Comparison of ENCODE assay signal across 8 cellular contexts in the genomic region with DNA sequence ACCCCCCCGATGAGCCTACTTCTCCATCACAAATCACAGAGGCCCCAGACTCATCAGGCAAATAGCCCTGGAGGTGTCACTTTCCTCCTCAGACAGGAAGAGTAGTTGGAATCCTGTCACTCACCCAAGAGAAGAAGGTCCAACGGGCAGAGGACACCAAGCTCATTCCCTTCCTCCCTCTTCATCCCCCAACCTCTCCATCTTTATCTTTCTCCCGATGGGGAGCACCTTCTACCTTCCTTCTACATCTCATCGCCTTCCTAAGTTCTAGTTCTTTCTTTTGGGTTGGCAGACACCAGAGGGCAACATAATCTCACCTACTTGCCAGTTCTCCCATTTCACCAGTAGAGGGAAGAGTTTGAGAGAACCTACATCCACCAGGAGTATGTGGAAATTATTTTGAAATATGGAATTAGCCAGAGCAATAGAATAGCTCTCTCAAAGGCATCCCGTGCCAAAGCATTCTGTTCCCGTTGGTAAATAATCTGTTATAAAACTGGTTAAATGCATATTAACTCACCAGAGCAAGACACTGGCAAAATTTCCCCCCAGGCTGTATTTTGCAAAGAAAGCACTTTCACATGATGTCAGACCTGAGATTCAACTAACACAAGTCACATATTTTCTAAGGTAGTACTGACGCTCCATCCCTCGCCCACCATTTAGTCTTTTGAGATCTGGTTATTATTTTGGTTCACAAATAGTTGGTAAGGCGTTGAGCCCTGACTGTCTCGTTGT. TPM values are rescaled to one million over a fixed set of nuclear protein-coding genes. Genes with fewer than 3 reads are reported as not detected.
DNase-seq lines count a peak whose midpoint lies in the region; ATAC-seq, FAIRE-seq and TF ChIP-seq lines count a peak whose summit lies in the region.

No MANE protein-coding gene starts in this region.

- H3K9me3 ChIP-seq in H1 (ENCODE audit: insufficient read depth in 2 of 2, low read depth in 1 of 2, low read length in 1 of 2), result no peaks in the 10 kb centered on the region
- no peaks in the 10 kb centered on the region for H3K9me3 ChIP-seq in mucosa of descending colon

- DNase-seq in activated CD4-positive, alpha-beta T cell treated with anti-CD3 and anti-CD28 coated beads, Interleukin-2, amount 10 ng/mL, durations not matched to agents 24 days and 14 days, result peak; percentile 77
- no peak for DNase-seq in activated CD4-positive, alpha-beta T cell treated with anti-CD3 and anti-CD28 coated beads for 1 hour
- DNase-seq in RWPE1 (ENCODE audit: low spot score) (peak; percentile 80), H1 (ENCODE audit: low read depth in 1 of 2, low spot score in 2 of 2) (no peak), mucosa of descending colon (peak in 1 of 3 donors; percentile 58)
- DNase-seq in activated effector memory CD4-positive, alpha-beta T cell treated with Interleukin-2 at 50 U/mL for 16 hours, result no peak

- TF ChIP-seq POLR2A in H1 (IDR thresholded peaks at IDR 0.05; ENCODE audit: control extremely low read depth in 1 of 2, low read depth in 2 of 2, low read length in 2 of 2), result no peak

- peak; percentile 90 for FAIRE-seq in H1 (lab: Jason Lieb, UNC)

- CTCF ChIA-PET in RWPE1 (lab: Yijun Ruan, JAX), result interaction anchor here (0.5 to 1.8 kb wide), 23 partner anchors 9 to 1143 kb away, joined by 3 to 11 read pairs (median 3); no protein-coding TSS in a partner anchor
- CTCF ChIA-PET in H1 (lab: Charles Lee; ENCODE audit: partially characterized antibody), result interaction anchor here (0.6 to 6.1 kb wide), 46 partner anchors 10 to 1036 kb away, joined by 3 to 93 read pairs (median 4); no protein-coding TSS in a partner anchor

- H2BK20ac ChIP-seq in H1 (ENCODE audit: low read length), result peak overlapping the region; percentile 94

- POLR2A ChIA-PET in RWPE1 (lab: Yijun Ruan, JAX; ENCODE audit: low non-redundant PET) (no interaction called here), H1 (lab: Charles Lee; ENCODE audit: partially characterized antibody) (interaction anchor here (1.5 kb wide), 1 partner anchor 9 kb away, joined by 3 read pairs; no protein-coding TSS in a partner anchor)

- no peak overlapping the region for H4K8ac ChIP-seq in H1 (ENCODE audit: extremely low read depth, insufficient read depth, low read length)

- TF ChIP-seq RAD21 in H1 (IDR thresholded peaks at IDR 0.05 in 1 of 2, conservative IDR thresholded peaks at IDR 0.05 in 1 of 2; ENCODE audit: low read depth in 2 of 2, low read length in 2 of 2), result peak; percentile 80 to 86

- H4K20me1 ChIP-seq in H1 (replicated peaks in 1 of 2; ENCODE audit: control insufficient read depth in 1 of 2, insufficient read depth in 2 of 2, low read length in 2 of 2), result no peaks in the 10 kb centered on the region

- H3K14ac ChIP-seq in H1 (ENCODE audit: insufficient read length), result no peak overlapping the region

- H3K27ac Mint-ChIP-seq in activated CD4-positive, alpha-beta T cell treated with anti-CD3 and anti-CD28 coated beads, Interleukin-2, amount 10 ng/mL, durations not matched to agents 24 days and 14 days, result no peak overlapping the region

- no peak overlapping the region for H3K56ac ChIP-seq in H1 (replicated peaks; ENCODE audit: insufficient read length, low read depth, low read length)

- no peak overlapping the region for H2BK15ac ChIP-seq in H1 (ENCODE audit: low read length)

- H3K36me3 Mint-ChIP-seq in activated CD4-positive, alpha-beta T cell treated with anti-CD3 and anti-CD28 coated beads, Interleukin-2, amount 10 ng/mL, durations not matched to agents 24 days and 14 days (ENCODE audit: low read depth), result no peaks in the 10 kb centered on the region

- peak; percentile 86 for TF ChIP-seq CTCF in LNCAP (IDR thresholded peaks at IDR 0.05)
- peak; percentile 84 for TF ChIP-seq CTCF in RWPE1 (conservative IDR thresholded peaks at IDR 0.05; ENCODE audit: low read depth)
- peak in 2 of 3 experiments; percentile 96 to 100; a peak in 3 of 4 replicates for TF ChIP-seq CTCF in H1 (IDR thresholded peaks at IDR 0.05; ENCODE audit: control extremely low read depth in 1 of 3, insufficient read depth in 1 of 3, low read depth in 1 of 3, low read length in 3 of 3)
- peak; percentile 61 for TF ChIP-seq CTCF in mucosa of descending colon (IDR thresholded peaks at IDR 0.05)

- peak; percentile 94 for ATAC-seq in GM21529 (IDR thresholded peaks at IDR 0.05; ENCODE audit: unreplicated experiment)
- ATAC-seq in mucosa of descending colon, result peak; percentile 92

- no peak overlapping the region for H3K23ac ChIP-seq in H1 (ENCODE audit: insufficient read length)

- no peak overlapping the region for H2AK5ac ChIP-seq in H1 (ENCODE audit: low read depth, low read length)

- H3K79me2 ChIP-seq in H1 (ENCODE audit: control insufficient read depth in 1 of 2, insufficient read depth in 2 of 2, low read length in 2 of 2), result no peaks in the 10 kb centered on the region

- no peak overlapping the region; the same call in 1 of the 2 replicates for H3K18ac ChIP-seq in H1 (ENCODE audit: extremely low read depth, low read length)

- no peak overlapping the region for H4K5ac ChIP-seq in H1 (ENCODE audit: insufficient read length, low read depth, low read length)

- no peaks in the 10 kb centered on the region for H3K27me3 ChIP-seq in H1 (replicated peaks in 1 of 4; ENCODE audit: control insufficient read depth in 3 of 4, extremely low read depth in 1 of 4, insufficient read depth in 3 of 4, low read length in 3 of 4)

- no peak overlapping the region for H4K91ac ChIP-seq in H1 (replicated peaks; ENCODE audit: insufficient read length, low read length)

- no peak overlapping the region for H3K4ac ChIP-seq in H1 (replicated peaks; ENCODE audit: insufficient read length, low read depth, low read length)

- H3K79me1 ChIP-seq in H1 (ENCODE audit: low read depth, low read length), result no peaks in the 10 kb centered on the region

- H3K27me3 Mint-ChIP-seq in activated CD4-positive, alpha-beta T cell treated with anti-CD3 and anti-CD28 coated beads, Interleukin-2, amount 10 ng/mL, durations not matched to agents 24 days and 14 days, result peaks cover 9% of the 10 kb centered on the region

- H3K36me3 ChIP-seq in H1 (ENCODE audit: control insufficient read depth in 2 of 4, insufficient read depth in 4 of 4, low read length in 3 of 4) (no peaks in the 10 kb centered on the region), mucosa of descending colon (ENCODE audit: low read depth) (no peaks in the 10 kb centered on the region)

- no peak overlapping the region for H3K4me3 Mint-ChIP-seq in activated CD4-positive, alpha-beta T cell treated with anti-CD3 and anti-CD28 coated beads, Interleukin-2, amount 10 ng/mL, durations not matched to agents 24 days and 14 days

- H3K4me3 ChIP-seq in H1 (ENCODE audit: extremely low read depth in 1 of 4, insufficient read depth in 2 of 4, low read depth in 3 of 4, low read length in 4 of 4) (no peak overlapping the region), mucosa of descending colon (no peak overlapping the region)

- H3K9ac ChIP-seq in H1 (replicated peaks in 1 of 4; ENCODE audit: extremely low read depth in 1 of 4, low read depth in 3 of 4, low read length in 3 of 4), result no peak overlapping the region

- no peak overlapping the region for H3K4me2 ChIP-seq in H1 (ENCODE audit: insufficient read depth in 1 of 2, low read depth in 2 of 2, low read length in 2 of 2)

- 68% methylated on average over 10 of the region's 10 CpGs; no CpG with 5 or more reads in 1 of the 2 experiments for WGBS in H1 (ENCODE audit: extremely low coverage in 1 of 2, insufficient coverage in 1 of 2, insufficient read length in 1 of 2, insufficient replicate concordance in 2 of 2, low coverage in 1 of 2, low lambda C conversion rate in 2 of 2, missing lambda C conversion rate in 1 of 2), 2 experiments

- intact Hi-C loops in activated CD4-positive, alpha-beta T cell treated with anti-CD3 and anti-CD28 coated beads, Interleukin-2, amount 10 ng/mL, durations not matched to agents 24 days and 14 days (cut with micrococcal nuclease), result loop anchor here (1.0 kb wide), 2 partner anchors 319 to 598 kb away; no protein-coding TSS in a partner anchor
- intact Hi-C loops in mucosa of descending colon (cut with DNase I, micrococcal nuclease), result loop anchor here in 1 of 2 donors (5.0 kb wide), 1 partner anchor 321 kb away; no protein-coding TSS in a partner anchor

- no peak for TF ChIP-seq EP300 in H1 (IDR thresholded peaks at IDR 0.05; ENCODE audit: borderline replicate concordance in 1 of 2, low read depth in 2 of 2, low read length in 2 of 2)

- no peak overlapping the region for H2BK5ac ChIP-seq in H1 (ENCODE audit: low read depth, low read length)

- peak overlapping the region; percentile 41; the same call in 1 of the 2 replicates for H2BK12ac ChIP-seq in H1 (ENCODE audit: low read depth, low read length)

- no peaks in the 10 kb centered on the region for H3K23me2 ChIP-seq in H1 (ENCODE audit: low read depth, low read length)

- no peak overlapping the region for H2BK120ac ChIP-seq in H1 (replicated peaks; ENCODE audit: low read depth, low read length)

- H3K4me1 ChIP-seq in H1 (replicated peaks in 1 of 4; ENCODE audit: control insufficient read depth in 3 of 4, insufficient read depth in 4 of 4, low read length in 3 of 4) (peaks cover 1 to 4% (median 2%) of the 10 kb centered on the region in 4 experiments; a peak in 5 of 7 replicates), mucosa of descending colon (ENCODE audit: low read depth) (peaks cover 3% of the 10 kb centered on the region)

- no peak overlapping the region for H2AFZ ChIP-seq in H1 (ENCODE audit: low read length)

- H3K4me1 Mint-ChIP-seq in activated CD4-positive, alpha-beta T cell treated with anti-CD3 and anti-CD28 coated beads, Interleukin-2, amount 10 ng/mL, durations not matched to agents 24 days and 14 days, result peaks cover 21% of the 10 kb centered on the region

- no peaks in the 10 kb centered on the region for H3K9me3 Mint-ChIP-seq in activated CD4-positive, alpha-beta T cell treated with anti-CD3 and anti-CD28 coated beads, Interleukin-2, amount 10 ng/mL, durations not matched to agents 24 days and 14 days

- H3K27ac ChIP-seq in RWPE1, result no peak overlapping the region
- H3K27ac ChIP-seq in H1 (ENCODE audit: low read depth, low read length), result no peak overlapping the region

TF ChIP-seq in H1, 55 proteins besides CTCF, POLR2A, EP300 and RAD21 (continues in another document):
- TF ChIP-seq ZNF274 (IDR thresholded peaks at IDR 0.05; ENCODE audit: borderline replicate concordance, extremely low read depth, low read length), result no peak
- 0 out of 2 replicates have a peak, but pooled peaks have one; percentile 27 for TF ChIP-seq JUND (IDR thresholded peaks at IDR 0.05; ENCODE audit: low read length)

RNA-seq across cellular contexts. Expression of a gene that starts 55.0 kb away (rescaled TPM):
- total RNA-seq in activated CD4-positive, alpha-beta T cell treated with anti-CD3 and anti-CD28 coated beads, Interleukin-2, amount 10 ng/mL, durations not matched to agents 24 days and 14 days, result not detected in 2 replicates
- 51.0 and 52.7 TPM in 2 replicates for total RNA-seq in H1 (2021; fragmentation: NEBNext Ultra II Directional; extraction: Animal tissue kit (Norgen Biotek cat#: 25700))
- 14.2 and 14.8 TPM in 2 replicates for polyA plus RNA-seq in H1 (2011; rRNA removed)
- 13.2 TPM for polyA plus RNA-seq in H1 (2011; cell fraction: cytosol; rRNA removed)
- polyA plus RNA-seq in H1 (2011; cell fraction: nucleus; rRNA removed), result 22.7 TPM
- 16.2 to 29.3 TPM (median 20.3 TPM) in 4 replicates for polyA plus RNA-seq in H1 (2012, experiment 1 of 2)
- polyA plus RNA-seq in H1 (2012, experiment 2 of 2), result 15.1 TPM
- polyA plus RNA-seq in H1 (2013, experiment 1 of 2), result 31.4 TPM
- 28.2 TPM for polyA plus RNA-seq in H1 (2013, experiment 2 of 2)
- polyA minus RNA-seq in H1 (2011; rRNA and poly(A)+ RNA removed), result 16.6 and 20.0 TPM in 2 replicates
- polyA minus RNA-seq in H1 (2011; cell fraction: cytosol; rRNA and poly(A)+ RNA removed), result 22.3 TPM
- 42.4 TPM for polyA minus RNA-seq in H1 (2011; cell fraction: nucleus; rRNA and poly(A)+ RNA removed)
- total RNA-seq in mucosa of descending colon, result not detected

Comparison
In these comparisons a context has a peak if more than half of its experiments do, and no peak if none do; other contexts are left out.
1. DNase-seq: peak in activated CD4-positive, alpha-beta T cell treated with anti-CD3 and anti-CD28 coated beads, Interleukin-2, amount 10 ng/mL, durations not matched to agents 24 days and 14 days (single experiment) and RWPE1 (single experiment); none in activated CD4-positive, alpha-beta T cell treated with anti-CD3 and anti-CD28 coated beads for 1 hour (single experiment), H1 (0 of 2) and activated effector memory CD4-positive, alpha-beta T cell treated with Interleukin-2 at 50 U/mL for 16 hours (single experiment).
2. RNA of a gene that starts 55.0 kb away (total RNA-seq): 51.0 to 52.7 TPM in H1; not detected in activated CD4-positive, alpha-beta T cell treated with anti-CD3 and anti-CD28 coated beads, Interleukin-2, amount 10 ng/mL, durations not matched to agents 24 days and 14 days and not detected in mucosa of descending colon; every median in the first group is over 10 times any median in the second.
3. Peak in every context shown above with its lines, with median percentiles within 50 percentile points of each other: CTCF ChIP-seq.